21 cellular contexts compared by ENCODE assay signal in genomic region chr1:55860816-55861519, GRCh38.
DNase-seq lines count a peak whose midpoint lies in the region; ATAC-seq, FAIRE-seq and TF ChIP-seq lines count a peak whose summit lies in the region.
"Had no signal": no experiment of that assay in that cellular context is flagged by ENCODE, and none has a peak within 500 bp of the region (broad histone marks: within the 10 kb centered on the region; RNA-seq: fewer than 3 reads in every experiment).

No MANE protein-coding gene starts in this region.

- CTCF ChIA-PET in IMR-90 (lab: Yijun Ruan, JAX) = no interaction called here
- CTCF ChIA-PET in CD4-positive, alpha-beta memory T cell (lab: Charles Lee; ENCODE audit: partially characterized antibody) = no interaction called here

- no TSS peak for BruUV-seq in IMR-90 (replicated peaks; lab: Mats Ljungman, UMichigan)

- ATAC-seq in IMR-90 (ENCODE audit: low read depth) = no peak
- no peak for ATAC-seq in left lobe of liver
- ATAC-seq: body of pancreas had no signal

- H3K27me3 ChIP-seq in IMR-90 (ENCODE audit: control insufficient read depth, insufficient read depth, low read length) = no peaks in the 10 kb centered on the region
- no peaks in the 10 kb centered on the region for H3K27me3 ChIP-seq in CD4-positive, alpha-beta memory T cell (ENCODE audit: insufficient read depth, low read length)
- H3K27me3 ChIP-seq: BLaER1 treated with 17β-estradiol and CSF1 and Interleukin-3, amounts not matched to agents 10 nM and 100 nM; body of pancreas; colonic mucosa; heart right ventricle; SJSA1 had no signal

- H2BK20ac ChIP-seq in IMR-90 (ENCODE audit: low read depth, low read length) = no peak overlapping the region

- H2BK15ac ChIP-seq in IMR-90 (ENCODE audit: low read depth, low read length) = no peak overlapping the region

- dilution Hi-C loops in IMR-90 (cut with HindIII; ENCODE audit: low sequenced_read_pairs, unreplicated experiment) = no loop called here

- no peak overlapping the region for H3K4ac ChIP-seq in IMR-90 (ENCODE audit: low read depth, low read length)

- peaks cover 2% of the 10 kb centered on the region in 2 donors for H3K27me3 Mint-ChIP-seq in CD4-positive, alpha-beta memory T cell
- H3K27me3 Mint-ChIP-seq: progenitor cell of endocrine pancreas had no signal

- POLR2A ChIA-PET in IMR-90 (lab: Charles Lee; ENCODE audit: unreplicated experiment) = no interaction called here
- POLR2A ChIA-PET in CD4-positive, alpha-beta memory T cell (lab: Charles Lee; ENCODE audit: partially characterized antibody) = no interaction called here

- no peaks in the 10 kb centered on the region for H3K9me1 ChIP-seq in IMR-90 (ENCODE audit: insufficient read depth, low read length)

- no peaks in the 10 kb centered on the region for H3K4me1 Mint-ChIP-seq in CD4-positive, alpha-beta memory T cell

- intact Hi-C loops in IMR-90 (cut with micrococcal nuclease) = no loop called here
- intact Hi-C loops in CD4-positive, alpha-beta memory T cell (cut with micrococcal nuclease) = no loop called here

- H3K4me3 ChIP-seq in IMR-90 (ENCODE audit: insufficient read depth, low read depth, low read length) (no peak overlapping the region), cardiac fibroblast (replicated peaks in 1 of 2; ENCODE audit: low read depth in 2 of 2, low read length in 2 of 2) (no peak overlapping the region)
- no peak overlapping the region for H3K4me3 ChIP-seq in CD4-positive, alpha-beta memory T cell (ENCODE audit: low read length in 2 of 2)
- H3K4me3 ChIP-seq: BLaER1 treated with 17β-estradiol and CSF1 and Interleukin-3, amounts not matched to agents 10 nM and 100 nM; body of pancreas; colonic mucosa; heart right ventricle; PC-9; SJSA1 had no signal

- no peak overlapping the region for H2AK9ac ChIP-seq in IMR-90 (replicated peaks; ENCODE audit: low read depth, low read length, poor library complexity)

- no peak for TF ChIP-seq RAD21 in IMR-90 (IDR thresholded peaks at IDR 0.05; ENCODE audit: low read length)

- whole genome bisulfite sequencing in IMR-90 (ENCODE audit: extremely low coverage in 2 of 2, insufficient read length in 1 of 2), 2 experiments = 100% methylated on average over 1 of the region's 6 CpGs; no CpG with 5 or more reads in 1 of the 2 experiments

- no peak overlapping the region for H3K4me2 ChIP-seq in IMR-90 (ENCODE audit: low read depth, low read length)
- H3K4me2 ChIP-seq: PC-9 had no signal

- H3K27ac ChIP-seq in IMR-90 (ENCODE audit: insufficient read depth, low read length) = no peak overlapping the region
- no peak overlapping the region for H3K27ac ChIP-seq in CD4-positive, alpha-beta memory T cell (ENCODE audit: low read depth, low read length)
- H3K27ac ChIP-seq: BLaER1 treated with 17β-estradiol and CSF1 and Interleukin-3, amounts not matched to agents 10 nM and 100 nM; body of pancreas; colonic mucosa; heart right ventricle; PC-9; SJSA1; WERI-Rb-1 had no signal

- peaks cover 0 to 2% (median 0%) of the 10 kb centered on the region in 8 donors for H3K9me3 Mint-ChIP-seq in CD4-positive, alpha-beta memory T cell

- no peak overlapping the region for H2BK5ac ChIP-seq in IMR-90 (ENCODE audit: low read depth, low read length, poor library complexity, severe bottlenecking)

- no peaks in the 10 kb centered on the region for H3K9me3 ChIP-seq in IMR-90 (ENCODE audit: control insufficient read depth, insufficient read depth, low read length)
- no peaks in the 10 kb centered on the region for H3K9me3 ChIP-seq in CD4-positive, alpha-beta memory T cell (ENCODE audit: control insufficient read depth in 1 of 2, low read length in 2 of 2)
- H3K9me3 ChIP-seq: BLaER1 treated with 17β-estradiol and CSF1 and Interleukin-3, amounts not matched to agents 10 nM and 100 nM; body of pancreas; colonic mucosa; heart right ventricle; SJSA1 had no signal

- no peak overlapping the region for H4K8ac ChIP-seq in IMR-90 (ENCODE audit: low read depth in 2 of 2, low read length in 2 of 2)

- in situ Hi-C loops in IMR-90 (cut with MboI; ENCODE audit: low sequenced_read_pairs) = no loop called here

- no peak overlapping the region for H4K91ac ChIP-seq in IMR-90 (ENCODE audit: insufficient read depth, low read depth, low read length)

- no peak for FAIRE-seq in HTR-8/SVneo (lab: Jason Lieb, UNC)
- FAIRE-seq: islet of Langerhans had no signal

- no peaks in the 10 kb centered on the region for H3K4me1 ChIP-seq in IMR-90 (ENCODE audit: control insufficient read depth, insufficient read depth, low read length)
- H3K4me1 ChIP-seq in CD4-positive, alpha-beta memory T cell (ENCODE audit: insufficient read depth, low read length) = no peaks in the 10 kb centered on the region
- H3K4me1 ChIP-seq: body of pancreas, colonic mucosa, SJSA1 had no signal

- TF ChIP-seq POLR2A in IMR-90 (IDR thresholded peaks at IDR 0.05; ENCODE audit: low read depth, low read length) = no peak

- no peak for TF ChIP-seq CTCF in IMR-90 (conservative IDR thresholded peaks at IDR 0.05; ENCODE audit: low read depth, low read length)
- no peak for TF ChIP-seq CTCF in cardiac fibroblast (IDR thresholded peaks at IDR 0.05; ENCODE audit: low read depth, low read length)

- no peak overlapping the region for H3K23ac ChIP-seq in IMR-90 (ENCODE audit: low read depth, low read length)

- H2AFZ ChIP-seq in IMR-90 (replicated peaks; ENCODE audit: low read length, poor library complexity) = no peak overlapping the region
- H2AFZ ChIP-seq: PC-9 had no signal

- no peak overlapping the region for H3K56ac ChIP-seq in IMR-90 (ENCODE audit: extremely low read depth, insufficient read depth, low read length)

- H3K36me3 ChIP-seq in IMR-90 (ENCODE audit: control insufficient read depth, insufficient read depth, low read length) = no peaks in the 10 kb centered on the region
- H3K36me3 ChIP-seq in CD4-positive, alpha-beta memory T cell (ENCODE audit: insufficient read depth, low read length) = no peaks in the 10 kb centered on the region
- H3K36me3 ChIP-seq: BLaER1 treated with 17β-estradiol and CSF1 and Interleukin-3, amounts not matched to agents 10 nM and 100 nM; colonic mucosa; heart right ventricle; SJSA1; WERI-Rb-1 had no signal

- H3K27ac Mint-ChIP-seq in CD4-positive, alpha-beta memory T cell = no peak overlapping the region
- H3K27ac Mint-ChIP-seq: progenitor cell of endocrine pancreas had no signal

- no peaks in the 10 kb centered on the region for H4K20me1 ChIP-seq in IMR-90 (ENCODE audit: insufficient read depth, low read length)
- H4K20me1 ChIP-seq: BLaER1 treated with 17β-estradiol and CSF1 and Interleukin-3, amounts not matched to agents 10 nM and 100 nM had no signal

- H3K36me3 Mint-ChIP-seq in CD4-positive, alpha-beta memory T cell = no peaks in the 10 kb centered on the region

- H3K9ac ChIP-seq in IMR-90 (ENCODE audit: low read depth, low read length) = no peak overlapping the region
- H3K9ac ChIP-seq: BLaER1 treated with 17β-estradiol and CSF1 and Interleukin-3, amounts not matched to agents 10 nM and 100 nM had no signal

- H3K79me1 ChIP-seq in IMR-90 (ENCODE audit: low read depth in 1 of 2, low read length in 2 of 2) = no peaks in the 10 kb centered on the region

- no peak overlapping the region for H4K5ac ChIP-seq in IMR-90 (ENCODE audit: low read depth, low read length)

- no peak overlapping the region for H3K4me3 Mint-ChIP-seq in CD4-positive, alpha-beta memory T cell

- peak; percentile 13 for DNase-seq in EH (ENCODE audit: low read depth)
- DNase-seq in IMR-90 = peak; percentile 17
- DNase-seq in cardiac fibroblast (ENCODE audit: low read depth in 2 of 2) = peak; percentile 17 to 85
- peak; percentile 20 for DNase-seq in iPS-NIHi11 (ENCODE audit: low spot score)
- no peak for DNase-seq in NCI-H2171 treated with DMSO at 0.1 percent for 48 hours (lab: John Stamatoyannopoulos, UW)
- no peak for DNase-seq in left lobe of liver (ENCODE audit: low spot score)
- DNase-seq in CD4-positive, alpha-beta memory T cell = no peak
- DNase-seq in HTR-8/SVneo (ENCODE audit: insufficient read length, low spot score) = no peak
- DNase-seq: activated CD4-positive, alpha-beta T cell treated with anti-CD3 and anti-CD28 coated beads, Interleukin-2, amount 50 U/mL, for 4 hours; body of pancreas; colonic mucosa; heart right ventricle; NCI-H1694 treated with DMSO at 0.1 percent for 48 hours; PC-9; stimulated activated CD4-positive, alpha-beta T cell treated with anti-CD3 and anti-CD28 coated beads, Interleukin-1b, Interleukin-23, amount 100 ng/mL, for 48 hours; substantia nigra; WERI-Rb-1 had no signal

- no peak overlapping the region for H2BK120ac ChIP-seq in IMR-90 (ENCODE audit: low read depth, low read length)

- no peak overlapping the region; the same call in 1 of the 2 replicates for H3K18ac ChIP-seq in IMR-90 (ENCODE audit: low read depth, low read length)

- no peak overlapping the region for H2AK5ac ChIP-seq in IMR-90 (ENCODE audit: low read depth, low read length)

- no peak overlapping the region for H3K14ac ChIP-seq in IMR-90 (replicated peaks; ENCODE audit: low read depth, low read length)

TF ChIP-seq in IMR-90, 13 proteins besides CTCF, POLR2A, EP300 and RAD21 (continues in another document):
- TF ChIP-seq BHLHE40 (IDR thresholded peaks at IDR 0.05; ENCODE audit: low read depth, low read length) (no peak), MXI1 (IDR thresholded peaks at IDR 0.05; ENCODE audit: borderline replicate concordance, low read depth, low read length) (no peak), RFX5 (IDR thresholded peaks at IDR 0.05; ENCODE audit: low read depth, low read length) (no peak), CEBPB (IDR thresholded peaks at IDR 0.05; ENCODE audit: low read depth, low read length) (no peak), FOS (IDR thresholded peaks at IDR 0.05; ENCODE audit: low read depth, low read length) (no peak), MAFK (IDR thresholded peaks at IDR 0.05; ENCODE audit: low read depth, low read length) (no peak), RCOR1 (IDR thresholded peaks at IDR 0.05; ENCODE audit: insufficient replicate concordance, low read length) (no peak)
- TF ChIP-seq, protein P1, sequence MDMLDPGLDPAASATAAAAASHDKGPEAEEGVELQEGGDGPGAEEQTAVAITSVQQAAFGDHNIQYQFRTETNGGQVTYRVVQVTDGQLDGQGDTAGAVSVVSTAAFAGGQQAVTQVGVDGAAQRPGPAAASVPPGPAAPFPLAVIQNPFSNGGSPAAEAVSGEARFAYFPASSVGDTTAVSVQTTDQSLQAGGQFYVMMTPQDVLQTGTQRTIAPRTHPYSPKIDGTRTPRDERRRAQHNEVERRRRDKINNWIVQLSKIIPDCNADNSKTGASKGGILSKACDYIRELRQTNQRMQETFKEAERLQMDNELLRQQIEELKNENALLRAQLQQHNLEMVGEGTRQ (IDR thresholded peaks at IDR 0.05; ENCODE audit: low read depth, low read length) = no peak
- TF ChIP-seq, protein P2, sequence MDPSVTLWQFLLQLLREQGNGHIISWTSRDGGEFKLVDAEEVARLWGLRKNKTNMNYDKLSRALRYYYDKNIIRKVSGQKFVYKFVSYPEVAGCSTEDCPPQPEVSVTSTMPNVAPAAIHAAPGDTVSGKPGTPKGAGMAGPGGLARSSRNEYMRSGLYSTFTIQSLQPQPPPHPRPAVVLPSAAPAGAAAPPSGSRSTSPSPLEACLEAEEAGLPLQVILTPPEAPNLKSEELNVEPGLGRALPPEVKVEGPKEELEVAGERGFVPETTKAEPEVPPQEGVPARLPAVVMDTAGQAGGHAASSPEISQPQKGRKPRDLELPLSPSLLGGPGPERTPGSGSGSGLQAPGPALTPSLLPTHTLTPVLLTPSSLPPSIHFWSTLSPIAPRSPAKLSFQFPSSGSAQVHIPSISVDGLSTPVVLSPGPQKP (IDR thresholded peaks at IDR 0.05; ENCODE audit: borderline replicate concordance, low read depth, low read length) = no peak

Comparison
In these comparisons a context has a peak if more than half of its experiments do, and no peak if none do; other contexts are left out.
1. DNase-seq: peak in EH (single experiment), IMR-90 (single experiment), cardiac fibroblast (2 of 2) and iPS-NIHi11 (single experiment); none in NCI-H2171 treated with DMSO at 0.1 percent for 48 hours (single experiment), left lobe of liver (single experiment), CD4-positive, alpha-beta memory T cell (0 of 5) and HTR-8/SVneo (single experiment).